8 cellular contexts compared by ENCODE assay signal in the genomic region with DNA sequence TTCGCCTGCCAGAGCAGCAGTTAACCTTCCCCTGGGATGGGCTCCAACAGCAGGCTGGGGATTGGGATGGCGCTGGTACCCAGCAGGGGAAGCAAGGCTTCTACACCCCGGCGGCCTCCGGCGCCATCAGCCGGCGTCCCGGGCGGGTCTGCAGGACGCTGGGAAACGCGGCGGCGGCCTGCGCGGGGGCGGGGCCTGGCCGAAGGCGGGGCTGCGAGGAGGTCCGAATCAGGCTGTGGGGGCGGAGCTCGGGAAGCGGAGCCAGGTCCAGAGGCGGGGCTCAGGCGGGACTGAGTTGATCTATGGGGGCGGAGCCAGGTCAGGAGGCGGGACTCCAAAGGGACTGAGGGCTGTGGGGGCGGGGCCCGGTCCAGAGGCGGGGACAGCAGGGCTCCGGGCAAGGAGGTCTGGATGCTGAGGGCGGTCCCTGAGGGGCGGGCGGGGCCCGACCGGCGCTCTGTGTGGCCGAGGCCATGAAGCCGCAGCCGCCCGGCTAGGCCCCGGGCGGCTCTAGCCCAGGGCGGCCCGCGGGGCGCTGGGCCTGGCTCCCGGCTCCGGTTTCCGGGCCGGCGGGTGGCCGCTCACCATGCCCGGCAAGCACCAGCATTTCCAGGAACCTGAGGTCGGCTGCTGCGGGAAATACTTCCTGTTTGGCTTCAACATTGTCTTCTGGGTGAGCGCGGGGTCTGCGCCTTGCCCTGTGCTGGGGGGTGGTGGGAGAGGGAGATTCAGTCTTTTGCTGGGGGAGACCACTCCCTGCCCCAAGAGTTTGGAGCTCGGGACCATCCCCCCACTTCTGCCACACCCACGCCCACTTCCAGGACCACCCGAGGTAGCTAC. TPM values are rescaled to one million over a fixed set of nuclear protein-coding genes. Genes with fewer than 3 reads are reported as not detected.
DNase-seq lines count a peak whose midpoint lies in the region; ATAC-seq, FAIRE-seq and TF ChIP-seq lines count a peak whose summit lies in the region.

A gene with protein sequence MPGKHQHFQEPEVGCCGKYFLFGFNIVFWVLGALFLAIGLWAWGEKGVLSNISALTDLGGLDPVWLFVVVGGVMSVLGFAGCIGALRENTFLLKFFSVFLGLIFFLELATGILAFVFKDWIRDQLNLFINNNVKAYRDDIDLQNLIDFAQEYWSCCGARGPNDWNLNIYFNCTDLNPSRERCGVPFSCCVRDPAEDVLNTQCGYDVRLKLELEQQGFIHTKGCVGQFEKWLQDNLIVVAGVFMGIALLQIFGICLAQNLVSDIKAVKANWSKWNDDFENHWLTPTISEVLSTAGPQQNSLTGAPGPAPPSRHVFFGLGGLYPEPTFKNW (plus strand): TSS at position 455 of the 840 bp plus-strand sequence. CDS start 132 bp downstream, at position 587.

- DNase-seq in BE2C (peak; percentile 100), GM19239 (ENCODE audit: insufficient read length, low spot score) (peak; percentile 98), NCI-H524 (lab: John Stamatoyannopoulos, UW) (peak; percentile 91 to 98), choroid plexus epithelial cell (ENCODE audit: low read depth) (peak; percentile 99), kidney glomerular epithelial cell (lab: John Stamatoyannopoulos, UW) (peak; percentile 99)
- DNase-seq in activated CD4-positive, alpha-beta T cell treated with anti-CD3 and anti-CD28 coated beads for 36 hours, result peak; percentile 100
- DNase-seq in stimulated activated CD4-positive, alpha-beta T cell treated with anti-CD3 and anti-CD28 coated beads, Interleukin-1b, Interleukin-23, amount 100 ng/mL, for 1 hour (ENCODE audit: low read depth in 2 of 2), result peak; percentile 97 to 98

- H3K9me3 ChIP-seq in BE2C, result no peaks in the 10 kb centered on the region

- H3K27me3 ChIP-seq in BE2C, result no peaks in the 10 kb centered on the region

- intact Hi-C loops in activated CD4-positive, alpha-beta T cell treated with anti-CD3 and anti-CD28 coated beads for 36 hours (cut with DNase I, micrococcal nuclease), result loop anchor here (1.0 to 5.0 kb wide), 14 partner anchors 17 to 1169 kb away; partner anchors contain the start of genes GPRIN1 (in 2 of the 2), CLTB (in 1 of the 2), EIF4E1B (in 1 of the 2) and FAF2 (in 1 of the 2)

- peak; percentile 34 for TF ChIP-seq CTCF in BE2C (IDR thresholded peaks at IDR 0.05; ENCODE audit: low read depth, low read length)
- peak; percentile 27 for TF ChIP-seq CTCF in choroid plexus epithelial cell (conservative IDR thresholded peaks at IDR 0.05; ENCODE audit: low read depth, low read length)

- H3K4me1 ChIP-seq in BE2C, result peaks cover 4% of the 10 kb centered on the region

- H3K36me3 ChIP-seq in BE2C, result no peaks in the 10 kb centered on the region

- peak within 1 kb of the TSS; percentile 87 for H3K27ac Mint-ChIP-seq in activated CD4-positive, alpha-beta T cell treated with anti-CD3 and anti-CD28 coated beads for 36 hours

- ATAC-seq in HG03457 (IDR thresholded peaks at IDR 0.05; ENCODE audit: unreplicated experiment), result peak; percentile 87
- ATAC-seq in activated CD4-positive, alpha-beta T cell treated with anti-CD3 and anti-CD28 coated beads for 36 hours, result peak; percentile 95

- peaks cover 36% of the 10 kb centered on the region for H3K4me1 Mint-ChIP-seq in activated CD4-positive, alpha-beta T cell treated with anti-CD3 and anti-CD28 coated beads for 36 hours

- no peaks in the 10 kb centered on the region for H3K27me3 Mint-ChIP-seq in activated CD4-positive, alpha-beta T cell treated with anti-CD3 and anti-CD28 coated beads for 36 hours

- H3K36me3 Mint-ChIP-seq in activated CD4-positive, alpha-beta T cell treated with anti-CD3 and anti-CD28 coated beads for 36 hours (ENCODE audit: low read depth), result peaks cover 2% of the 10 kb centered on the region

- CTCF ChIA-PET in activated CD4-positive, alpha-beta T cell treated with anti-CD3 and anti-CD28 coated beads for 36 hours (lab: Charles Lee), result interaction anchor here (0.7 to 7.2 kb wide), 6 partner anchors 12 to 662 kb away, joined by 3 to 56 read pairs (median 4); partner anchors contain the start of genes EIF4E1B, FAF2 and SNCB

- H3K4me3 ChIP-seq in BE2C (ENCODE audit: low read depth, low read length) (peak within 1 kb of the TSS; percentile 75), choroid plexus epithelial cell (ENCODE audit: low read depth, low read length) (peak within 1 kb of the TSS; percentile 74)

- H3K4me3 Mint-ChIP-seq in activated CD4-positive, alpha-beta T cell treated with anti-CD3 and anti-CD28 coated beads for 36 hours, result peak within 1 kb of the TSS; percentile 81

- POLR2A ChIA-PET in activated CD4-positive, alpha-beta T cell treated with anti-CD3 and anti-CD28 coated beads for 36 hours (lab: Charles Lee), result interaction anchor here (1.2 kb wide), 2 partner anchors 13 to 254 kb away, joined by 3 read pairs; no protein-coding TSS in a partner anchor

- peak; percentile 96 for FAIRE-seq in GM19239 (lab: Jason Lieb, UNC)

- H3K9me3 Mint-ChIP-seq in activated CD4-positive, alpha-beta T cell treated with anti-CD3 and anti-CD28 coated beads for 36 hours (ENCODE audit: low read depth), result no peaks in the 10 kb centered on the region

RNA-seq across cellular contexts. Expression of the gene that starts here (rescaled TPM):
- polyA plus RNA-seq in BE2C (2012; ENCODE audit: insufficient read depth, insufficient read length, low read depth), result 26.0 TPM
- total RNA-seq in activated CD4-positive, alpha-beta T cell treated with anti-CD3 and anti-CD28 coated beads for 36 hours, result 10 to 100 TPM; 19.4 to 25.2 TPM

Comparison
In these comparisons a context has a peak if more than half of its experiments do, and no peak if none do; other contexts are left out.
1. Peak in every context shown above with its lines: DNase-seq, ATAC-seq and H3K4me3 ChIP-seq.